In the genomic region with DNA sequence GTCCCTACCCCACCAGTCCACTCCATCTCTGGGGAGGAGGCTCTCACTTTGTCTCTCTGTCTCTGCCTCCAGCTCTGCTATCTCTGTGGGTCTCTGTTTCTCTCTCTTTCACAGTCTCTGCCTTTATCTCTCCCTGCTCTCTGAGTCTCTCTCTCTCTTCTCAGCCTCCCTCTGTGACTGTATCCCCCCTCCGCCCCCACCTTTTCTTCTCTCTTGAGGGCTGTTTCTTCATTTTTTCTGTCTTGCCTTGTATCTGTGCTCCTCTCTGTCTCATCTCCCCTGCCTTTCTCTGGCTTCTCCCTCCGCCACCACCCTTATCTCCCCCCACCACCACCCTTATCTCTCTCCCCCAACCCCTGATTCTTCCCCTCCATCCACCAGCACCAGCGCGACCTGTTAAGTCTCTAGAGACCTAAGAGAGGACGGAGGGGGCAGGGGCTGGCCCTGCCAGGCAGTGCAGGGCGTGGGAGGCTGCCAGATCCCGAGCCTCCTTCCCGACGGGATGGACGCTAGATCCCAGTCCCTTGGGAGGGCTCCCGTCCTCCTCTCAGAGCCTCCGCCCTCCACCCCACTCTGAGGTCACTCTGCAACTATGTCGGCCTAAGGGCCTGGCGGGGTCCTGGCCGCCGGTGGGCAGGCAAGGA, we compare ENCODE assay signal across 9 cellular contexts. TPM values are rescaled to one million over a fixed set of nuclear protein-coding genes. Genes with fewer than 3 reads are reported as not detected.
A peak's percentile ranks its signal among the peaks of the same experiment; 100 is the strongest.
DNase-seq lines count a peak whose midpoint lies in the region; TF ChIP-seq lines count a peak whose summit lies in the region.
"Had no signal": no experiment of that assay in that cellular context is flagged by ENCODE, and none has a peak within 500 bp of the region (broad histone marks: within the 10 kb centered on the region; RNA-seq: fewer than 3 reads in every experiment).

No MANE protein-coding gene starts in this region.

- TF ChIP-seq POLR2A in testis (IDR thresholded peaks at IDR 0.05) = no peak

- H3K27ac ChIP-seq in HUES64 (ENCODE audit: low read depth, low read length) (peak overlapping the region; percentile 6; the same call in 1 of the 2 replicates), caudate nucleus (ENCODE audit: low read depth, low read length) (peak overlapping the region; percentile 64), testis (peak overlapping the region; percentile 95)

- peak overlapping the region; percentile 53; the same call in 1 of the 2 replicates for H3K9ac ChIP-seq in HUES64 (ENCODE audit: low read depth, low read length)

- H3K27me3 ChIP-seq in HUES64 (ENCODE audit: insufficient read depth, low read length) = no peaks in the 10 kb centered on the region
- no peaks in the 10 kb centered on the region for H3K27me3 ChIP-seq in kidney epithelial cell (ENCODE audit: control insufficient read depth, insufficient read depth, low read length)
- H3K27me3 ChIP-seq in testis = no peaks in the 10 kb centered on the region

- H3K4me3 ChIP-seq in HUES64 (ENCODE audit: low read length) (peak overlapping the region; percentile 81), kidney epithelial cell (ENCODE audit: low read depth, low read length) (peak overlapping the region; percentile 80), testis (peak overlapping the region; percentile 65 to 83)

- TF ChIP-seq CTCF in kidney epithelial cell (IDR thresholded peaks at IDR 0.05; ENCODE audit: insufficient read depth, low read length, poor library complexity, severe bottlenecking) (no peak), testis (IDR thresholded peaks at IDR 0.05) (no peak)

- no peaks in the 10 kb centered on the region for H3K9me3 ChIP-seq in HUES64 (ENCODE audit: insufficient read depth, low read depth, low read length)
- H3K9me3 ChIP-seq in testis = no peaks in the 10 kb centered on the region

- intact Hi-C loops in testis (cut with DNase I; ENCODE audit: low total_unique reads) = no loop called here

- no peak for DNase-seq in caudate nucleus (lab: John Stamatoyannopoulos, UW)
- DNase-seq in kidney epithelial cell (ENCODE audit: low read depth) = no peak
- peak; percentile 57 for DNase-seq in testis
- DNase-seq in activated gamma-delta T cell (lab: John Stamatoyannopoulos, UW) = no peak
- no peak for DNase-seq in 8988T
- DNase-seq in occipital lobe (lab: John Stamatoyannopoulos, UW) = no peak
- no peak for DNase-seq in NCI-H1105 (lab: John Stamatoyannopoulos, UW)
- DNase-seq: SW 1271 had no signal

- peaks cover 19% of the 10 kb centered on the region for H3K36me3 ChIP-seq in HUES64 (ENCODE audit: insufficient read depth, low read length)
- peaks cover 3% of the 10 kb centered on the region for H3K36me3 ChIP-seq in kidney epithelial cell (ENCODE audit: control insufficient read depth, insufficient read depth, low read length)
- no peaks in the 10 kb centered on the region for H3K36me3 ChIP-seq in testis (ENCODE audit: low read depth, missing control alignments)

- peaks cover 16% of the 10 kb centered on the region; the same call in 1 of the 2 replicates for H3K4me1 ChIP-seq in HUES64 (ENCODE audit: insufficient read depth, low read length)
- peaks cover 17% of the 10 kb centered on the region for H3K4me1 ChIP-seq in testis

- 19% methylated on average over 16 of the region's 16 CpGs for WGBS in HUES64
- 20 to 46% methylated on average over 7 to 16 of the region's 16 CpGs for WGBS in testis, 2 donors

RNA-seq across cellular contexts. Expression of a gene that starts 1.0 kb away (rescaled TPM):
- 15.2 TPM for polyA plus RNA-seq in HUES64 (2013, experiment 1 of 2)
- polyA plus RNA-seq in HUES64 (2013, experiment 2 of 2) = 17.3 TPM
- 128 and 138 TPM in 2 replicates for total RNA-seq in kidney epithelial cell
- 100 to 1,000 TPM in 1 of 2 donors, 10 to 100 TPM in 1; 98.2 to 150 TPM for total RNA-seq in testis
- 56.0 TPM for polyA plus RNA-seq in testis (ENCODE audit: insufficient read depth, low read depth, low replicate concordance)
- 9.2 TPM for total RNA-seq in occipital lobe

RNA-seq across cellular contexts. Expression of a gene that starts 27.0 kb away (rescaled TPM):
- 96.5 TPM for polyA plus RNA-seq in HUES64 (2013, experiment 1 of 2)
- polyA plus RNA-seq in HUES64 (2013, experiment 2 of 2) = 84.7 TPM
- total RNA-seq in kidney epithelial cell = 3.1 and 4.9 TPM in 2 replicates
- 1 to 10 TPM; 1.4 to 2.0 TPM for total RNA-seq in testis
- polyA plus RNA-seq in testis (ENCODE audit: insufficient read depth, low read depth, low replicate concordance) = 1.6 TPM
- total RNA-seq in occipital lobe = 1.4 TPM

RNA-seq across cellular contexts. Expression of a gene that starts 44.1 kb away (rescaled TPM):
- 180 TPM for polyA plus RNA-seq in HUES64 (2013, experiment 1 of 2)
- polyA plus RNA-seq in HUES64 (2013, experiment 2 of 2) = 189 TPM
- total RNA-seq in kidney epithelial cell (132 and 142 TPM in 2 replicates), testis (100 to 1,000 TPM; 192 to 197 TPM), occipital lobe (64.7 TPM)
- polyA plus RNA-seq in testis (ENCODE audit: insufficient read depth, low read depth, low replicate concordance) = 230 TPM

Comparison
In these comparisons a context has a peak if more than half of its experiments do, and no peak if none do; other contexts are left out.
1. H3K27ac ChIP-seq: peak in every context shown above with its lines; median percentile 95 in testis; 64 in caudate nucleus; 6 in HUES64.